9 cellular contexts compared by ENCODE assay signal in genomic region chr15:51382787-51383186, GRCh38. TPM values are rescaled to one million over a fixed set of nuclear protein-coding genes. Genes with fewer than 3 reads are reported as not detected.
A peak's percentile ranks its signal among the peaks of the same experiment; 100 is the strongest.
DNase-seq lines count a peak whose midpoint lies in the region; ATAC-seq and TF ChIP-seq lines count a peak whose summit lies in the region.
"Had no signal": no experiment of that assay in that cellular context is flagged by ENCODE, and none has a peak within 500 bp of the region (broad histone marks: within the 10 kb centered on the region; RNA-seq: fewer than 3 reads in every experiment).

No MANE protein-coding gene starts in this region.

- H3K4me3 Mint-ChIP-seq in Calu3 (ENCODE audit: low read depth, unreplicated experiment), result no peak overlapping the region
- H3K4me3 Mint-ChIP-seq in activated T-cell treated with anti-CD3 and anti-CD28 coated beads, Interleukin-2, amount 50 U/mL, for 4 hours, result no peak overlapping the region

- H3K4me3 ChIP-seq in HFF-Myc (replicated peaks; ENCODE audit: low read depth, low read length), result no peak overlapping the region

- CTCF ChIA-PET in Calu3 (lab: Charles Lee), result interaction anchor here (0.6 to 3.4 kb wide), 10 partner anchors 19 to 971 kb away, joined by 3 to 27 read pairs (median 4); no protein-coding TSS in a partner anchor
- CTCF ChIA-PET in RWPE1 (lab: Yijun Ruan, JAX), result interaction anchor here (0.5 to 1.4 kb wide), 9 partner anchors 17 to 845 kb away, joined by 3 to 7 read pairs (median 4); no protein-coding TSS in a partner anchor

- peaks cover 96% of the 10 kb centered on the region for H3K27me3 Mint-ChIP-seq in Calu3 (ENCODE audit: unreplicated experiment)
- peaks cover 15% of the 10 kb centered on the region for H3K27me3 Mint-ChIP-seq in activated T-cell treated with anti-CD3 and anti-CD28 coated beads, Interleukin-2, amount 50 U/mL, for 4 hours (ENCODE audit: low read depth)

- BruUV-seq in Calu3 (replicated peaks; lab: Mats Ljungman, UMichigan), result no TSS peak

- intact Hi-C loops in Calu3 (cut with micrococcal nuclease; ENCODE audit: unreplicated experiment), result loop anchor here (1.0 to 5.0 kb wide), 2 partner anchors 70 to 190 kb away; no protein-coding TSS in a partner anchor

- DNase-seq in Calu3 (peak; percentile 62), HFF-Myc (ENCODE audit: extremely low read depth, low read depth) (no peak), RWPE1 (ENCODE audit: low spot score) (peak; percentile 53), germinal center (ENCODE audit: low spot score) (peak; percentile 20), ureter (ENCODE audit: low spot score) (peak; percentile 53), NCI-H345 treated with DMSO at 0.1 percent for 48 hours (lab: John Stamatoyannopoulos, UW; ENCODE audit: unreplicated experiment) (no peak)
- no peak for DNase-seq in activated T-cell treated with anti-CD3 and anti-CD28 coated beads, Interleukin-2, amount 50 U/mL, for 4 hours
- DNase-seq: left cardiac atrium had no signal

- H3K36me3 Mint-ChIP-seq in Calu3 (ENCODE audit: insufficient read depth, unreplicated experiment), result no peaks in the 10 kb centered on the region
- H3K36me3 Mint-ChIP-seq in activated T-cell treated with anti-CD3 and anti-CD28 coated beads, Interleukin-2, amount 50 U/mL, for 4 hours (ENCODE audit: insufficient read depth), result no peaks in the 10 kb centered on the region

- H3K27ac ChIP-seq in RWPE1, result no peak overlapping the region

- H3K27ac Mint-ChIP-seq in Calu3 (ENCODE audit: unreplicated experiment), result no peak overlapping the region

- POLR2A ChIA-PET in RWPE1 (lab: Yijun Ruan, JAX; ENCODE audit: low non-redundant PET), result interaction anchor here (0.8 kb wide), 1 partner anchor 190 kb away, joined by 3 read pairs; no protein-coding TSS in a partner anchor

- no peaks in the 10 kb centered on the region for H3K4me1 Mint-ChIP-seq in Calu3 (ENCODE audit: low read depth, unreplicated experiment)
- H3K4me1 Mint-ChIP-seq in activated T-cell treated with anti-CD3 and anti-CD28 coated beads, Interleukin-2, amount 50 U/mL, for 4 hours (ENCODE audit: low read depth), result no peaks in the 10 kb centered on the region

- H3K9me3 Mint-ChIP-seq in Calu3 (ENCODE audit: low read depth, unreplicated experiment), result no peaks in the 10 kb centered on the region
- H3K9me3 Mint-ChIP-seq in activated T-cell treated with anti-CD3 and anti-CD28 coated beads, Interleukin-2, amount 50 U/mL, for 4 hours, result no peaks in the 10 kb centered on the region

- TF ChIP-seq CTCF in Calu3 (IDR thresholded peaks at IDR 0.05; ENCODE audit: unreplicated experiment) (peak; percentile 49), HFF-Myc (IDR thresholded peaks at IDR 0.05; ENCODE audit: low read depth, low read length, missing control alignments) (peak; percentile 64), RWPE1 (conservative IDR thresholded peaks at IDR 0.05; ENCODE audit: low read depth) (peak; percentile 68)

- ATAC-seq in activated T-cell treated with anti-CD3 and anti-CD28 coated beads, Interleukin-2, amount 50 U/mL, for 4 hours, result no peak
- no peak for ATAC-seq in GM18861 (IDR thresholded peaks at IDR 0.05; ENCODE audit: unreplicated experiment)

RNA-seq across cellular contexts. Expression of gene GLDN, which starts 41.3 kb away (rescaled TPM):
- total RNA-seq in Calu3 (2022) (not detected in 2 replicates), ureter (5.1 TPM)
- under 1 TPM in 1 of 3 donors, not detected in 2; 0.18 TPM for total RNA-seq in activated T-cell treated with anti-CD3 and anti-CD28 coated beads, Interleukin-2, amount 50 U/mL, for 4 hours

RNA-seq across cellular contexts. Expression of gene CYP19A1, which starts 44.4 kb away (rescaled TPM):
- total RNA-seq in Calu3 (2022) (not detected in 2 replicates), ureter (0.34 TPM)
- under 1 TPM in 1 of 3 donors, not detected in 2; 0.40 TPM for total RNA-seq in activated T-cell treated with anti-CD3 and anti-CD28 coated beads, Interleukin-2, amount 50 U/mL, for 4 hours

Comparison
In these comparisons a context has a peak if more than half of its experiments do, and no peak if none do; other contexts are left out.
1. DNase-seq: peak in Calu3 (single experiment), RWPE1 (single experiment), germinal center (single experiment) and ureter (single experiment); none in HFF-Myc (single experiment), activated T-cell treated with anti-CD3 and anti-CD28 coated beads, Interleukin-2, amount 50 U/mL, for 4 hours (single experiment) and NCI-H345 treated with DMSO at 0.1 percent for 48 hours (single experiment).
2. Peak in every context shown above with its lines, with median percentiles within 50 percentile points of each other: CTCF ChIP-seq.